9 cellular contexts compared by ENCODE assay signal in genomic region chr7:35725280-35725680, GRCh38. TPM values are rescaled to one million over a fixed set of nuclear protein-coding genes. Genes with fewer than 3 reads are reported as not detected.
DNase-seq lines count a peak whose midpoint lies in the region; ATAC-seq and TF ChIP-seq lines count a peak whose summit lies in the region.
"Had no signal": no experiment of that assay in that cellular context is flagged by ENCODE, and none has a peak within 500 bp of the region (broad histone marks: within the 10 kb centered on the region; RNA-seq: fewer than 3 reads in every experiment).

No MANE protein-coding gene starts in this region.

- CTCF ChIA-PET in WTC11 (lab: Charles Lee) (interaction anchor here (0.6 to 1.9 kb wide), 5 partner anchors 15 to 123 kb away, joined by 3 to 13 read pairs (median 4); no protein-coding TSS in a partner anchor), PC-3 (lab: Charles Lee) (interaction anchor here (0.8 kb wide), 1 partner anchor 16 kb away, joined by 4 read pairs; no protein-coding TSS in a partner anchor)

- 86% methylated on average over 3 of the region's 10 CpGs for WGBS in right lobe of liver (ENCODE audit: insufficient coverage, low coverage, low lambda C conversion rate, missing lambda C conversion rate)

- no peak overlapping the region for H3K4me3 Mint-ChIP-seq in WTC11

- H3K9me3 Mint-ChIP-seq in WTC11: 0 out of 2 replicates have a peak, but pooled peaks cover 3% of the 10 kb centered on the region

- POLR2A ChIA-PET in WTC11 (lab: Charles Lee) (no interaction called here), PC-3 (lab: Charles Lee; ENCODE audit: unreplicated experiment) (no interaction called here)

- DNase-seq in WTC11 (ENCODE audit: low spot score) (no peak), right lobe of liver (no peak), PC-3 (no peak), NCI-H1105 treated with DMSO at 0.1 percent for 48 hours (lab: John Stamatoyannopoulos, UW) (no peak), left lobe of liver (ENCODE audit: low spot score) (no peak), H4 (ENCODE audit: low spot score) (no peak)

- intact Hi-C loops in right lobe of liver (cut with DNase I) (no loop called here), PC-3 (cut with micrococcal nuclease) (no loop called here)

- no peaks in the 10 kb centered on the region for H3K4me1 ChIP-seq in right lobe of liver
- no peaks in the 10 kb centered on the region for H3K4me1 ChIP-seq in PC-3 (ENCODE audit: insufficient read depth, low read length)

- H3K27ac ChIP-seq in right lobe of liver (no peak overlapping the region), PC-3 (ENCODE audit: low read length) (no peak overlapping the region)
- H3K27ac ChIP-seq: HL-60 had no signal

- H3K36me3 ChIP-seq in right lobe of liver (no peaks in the 10 kb centered on the region), PC-3 (ENCODE audit: low read depth, low read length) (no peaks in the 10 kb centered on the region)

- no peak overlapping the region for H3K4me3 ChIP-seq in right lobe of liver
- H3K4me3 ChIP-seq in PC-3 (ENCODE audit: low read length): no peak overlapping the region

- ATAC-seq in GM18511 (IDR thresholded peaks at IDR 0.05; ENCODE audit: unreplicated experiment) (peak; percentile 55), HG02840 (IDR thresholded peaks at IDR 0.05; ENCODE audit: low FRiP score, unreplicated experiment) (peak; percentile 44), WTC11 (peak; percentile 72), right lobe of liver (peak in 3 of 4 donors; percentile 30 to 47 (median 41)), PC-3 (no peak), left lobe of liver (no peak)

- H4K20me1 ChIP-seq in PC-3 (ENCODE audit: low read length): no peaks in the 10 kb centered on the region

- H3K27ac Mint-ChIP-seq in WTC11: no peak overlapping the region

- no peaks in the 10 kb centered on the region for H3K9me3 ChIP-seq in right lobe of liver
- H3K9me3 ChIP-seq in PC-3 (ENCODE audit: low read length): no peaks in the 10 kb centered on the region

- no peaks in the 10 kb centered on the region for H3K79me2 ChIP-seq in PC-3 (ENCODE audit: low read length)

- H2AFZ ChIP-seq in PC-3 (ENCODE audit: low read length): no peak overlapping the region

- no peak for TF ChIP-seq POLR2A in right lobe of liver (IDR thresholded peaks at IDR 0.05)

- H3K27me3 ChIP-seq in right lobe of liver (no peaks in the 10 kb centered on the region), PC-3 (ENCODE audit: low read length) (no peaks in the 10 kb centered on the region)

- no peaks in the 10 kb centered on the region for H3K4me1 Mint-ChIP-seq in WTC11

- no peaks in the 10 kb centered on the region for H3K36me3 Mint-ChIP-seq in WTC11

- no TSS peak for BruUV-seq in PC-3 (replicated peaks; lab: Mats Ljungman, UMichigan)

- H3K27me3 Mint-ChIP-seq in WTC11 (ENCODE audit: low read depth): no peaks in the 10 kb centered on the region

- H3K9me2 ChIP-seq in PC-3 (replicated peaks; ENCODE audit: low read length): no peaks in the 10 kb centered on the region

- TF ChIP-seq CTCF in WTC11 (IDR thresholded peaks at IDR 0.05): no peak
- TF ChIP-seq CTCF in right lobe of liver (IDR thresholded peaks at IDR 0.05): no peak
- TF ChIP-seq CTCF in PC-3 (conservative IDR thresholded peaks at IDR 0.05; ENCODE audit: low read depth, low read length): no peak

- H3F3A ChIP-seq in PC-3 (ENCODE audit: low read length, unreplicated experiment): no peaks in the 10 kb centered on the region

- H3K9ac ChIP-seq in PC-3 (ENCODE audit: low read length): no peak overlapping the region

- H3K4me2 ChIP-seq in PC-3 (ENCODE audit: low read length): no peak overlapping the region

TF ChIP-seq in WTC11, 78 proteins besides CTCF, POLR2A, EP300 and RAD21:
- TF ChIP-seq PREB (CRISPR knock-in tag; IDR thresholded peaks at IDR 0.05; ENCODE audit: borderline replicate concordance) (no peak), JAZF1 (CRISPR knock-in tag; IDR thresholded peaks at IDR 0.05) (no peak), CDX4 (CRISPR knock-in tag; IDR thresholded peaks at IDR 0.05; ENCODE audit: borderline replicate concordance) (no peak), ATF3 (CRISPR knock-in tag; conservative IDR thresholded peaks at IDR 0.05) (no peak), FOXP4 (CRISPR knock-in tag; IDR thresholded peaks at IDR 0.05) (no peak), ZNF671 (CRISPR knock-in tag; IDR thresholded peaks at IDR 0.05) (no peak), CBFB (CRISPR knock-in tag; IDR thresholded peaks at IDR 0.05; ENCODE audit: low read depth) (no peak), TP53 (CRISPR knock-in tag; IDR thresholded peaks at IDR 0.05) (no peak), ZBTB21 (CRISPR knock-in tag; IDR thresholded peaks at IDR 0.05; ENCODE audit: borderline replicate concordance) (no peak), NFE2L1 (CRISPR knock-in tag; IDR thresholded peaks at IDR 0.05) (no peak), NFYB (CRISPR knock-in tag; conservative IDR thresholded peaks at IDR 0.05; ENCODE audit: low read depth) (no peak), PRRX2 (CRISPR knock-in tag; IDR thresholded peaks at IDR 0.05) (no peak), IRF1 (CRISPR knock-in tag; IDR thresholded peaks at IDR 0.05) (no peak), ZNF317 (CRISPR knock-in tag; IDR thresholded peaks at IDR 0.05; ENCODE audit: borderline replicate concordance, low read depth) (no peak), ZNF512 (CRISPR knock-in tag; IDR thresholded peaks at IDR 0.05; ENCODE audit: borderline replicate concordance) (no peak)
- TF ChIP-seq, protein P1, sequence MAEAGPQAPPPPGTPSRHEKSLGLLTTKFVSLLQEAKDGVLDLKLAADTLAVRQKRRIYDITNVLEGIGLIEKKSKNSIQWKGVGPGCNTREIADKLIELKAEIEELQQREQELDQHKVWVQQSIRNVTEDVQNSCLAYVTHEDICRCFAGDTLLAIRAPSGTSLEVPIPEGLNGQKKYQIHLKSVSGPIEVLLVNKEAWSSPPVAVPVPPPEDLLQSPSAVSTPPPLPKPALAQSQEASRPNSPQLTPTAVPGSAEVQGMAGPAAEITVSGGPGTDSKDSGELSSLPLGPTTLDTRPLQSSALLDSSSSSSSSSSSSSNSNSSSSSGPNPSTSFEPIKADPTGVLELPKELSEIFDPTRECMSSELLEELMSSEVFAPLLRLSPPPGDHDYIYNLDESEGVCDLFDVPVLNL (CRISPR knock-in tag; IDR thresholded peaks at IDR 0.05; ENCODE audit: borderline replicate concordance, low read depth): no peak

RNA-seq across cellular contexts. Expression of gene HERPUD2, which starts 30.3 kb away (rescaled TPM):
- 15.5 to 18.5 TPM (median 16.2 TPM) in 3 replicates for total RNA-seq in WTC11 (2021)
- total RNA-seq in right lobe of liver: 10 to 100 TPM; 15.4 to 26.7 (median 20.6) TPM
- total RNA-seq in PC-3 (2014; rRNA removed): 11.5 and 11.7 TPM in 2 replicates
- 12.2 TPM for total RNA-seq in left lobe of liver
- total RNA-seq in H4 (2014; rRNA removed; shearing (Covaris generic)): 19.2 and 39.3 TPM in 2 replicates

Comparison
In these comparisons a context has a peak if more than half of its experiments do, and no peak if none do; other contexts are left out.
1. ATAC-seq: peak in GM18511 (single experiment), HG02840 (single experiment), WTC11 (single experiment) and right lobe of liver (3 of 4); none in PC-3 (single experiment) and left lobe of liver (single experiment).